2 cellular contexts compared by ENCODE assay signal in genomic region chr1:14948112-14948652, GRCh38.
TF ChIP-seq lines count a peak whose summit lies in the region.

No MANE protein-coding gene starts in this region.

TF ChIP-seq in IMR-90, 13 proteins besides CTCF, POLR2A, EP300 and RAD21:
- TF ChIP-seq USF2 (IDR thresholded peaks at IDR 0.05; ENCODE audit: low read depth, low read length) (0 out of 2 replicates have a peak, but pooled peaks have one; percentile 29), MXI1 (IDR thresholded peaks at IDR 0.05; ENCODE audit: borderline replicate concordance, low read depth, low read length) (no peak)

TF ChIP-seq in K562, 482 proteins besides CTCF, POLR2A, EP300 and RAD21:
- TF ChIP-seq USF1 (CRISPR knock-in tag; IDR thresholded peaks at IDR 0.05): peak; percentile 72
- TF ChIP-seq RBM25 (IDR thresholded peaks at IDR 0.05; ENCODE audit: low read depth, low read length, severe bottlenecking): peak; percentile 47
- peak; percentile 54; the same call in 1 of the 2 replicates for TF ChIP-seq USF2 (CRISPR knock-in tag; IDR thresholded peaks at IDR 0.05)
- peak; percentile 46 for TF ChIP-seq NFYB (IDR thresholded peaks at IDR 0.05; ENCODE audit: extremely low read depth, insufficient read length)
- no peak for TF ChIP-seq ZNF445 (CRISPR knock-in tag; IDR thresholded peaks at IDR 0.05; ENCODE audit: low read depth)
- peak; percentile 33; the same call in 1 of the 2 replicates for TF ChIP-seq RAD51 (IDR thresholded peaks at IDR 0.05; ENCODE audit: borderline replicate concordance, low read depth)
